ENCODE assay signal across 11 cellular contexts in genomic region chr5:139761501-139761900, GRCh38. TPM values are rescaled to one million over a fixed set of nuclear protein-coding genes. Genes with fewer than 3 reads are reported as not detected.
"Had no signal": no experiment of that assay in that cellular context is flagged by ENCODE, and none has a peak within 500 bp of the region (broad histone marks: within the 10 kb centered on the region; RNA-seq: fewer than 3 reads in every experiment).

No MANE protein-coding gene starts in this region.

- H3K9me3 Mint-ChIP-seq: stimulated activated naive B cell treated with anti-CD40 and anti-IgM and Interleukin-4, amounts not matched to agents 10 μg/mL and 1 μg/mL and 100 μg/mL, for 72 hours had no signal

- H3K4me3 Mint-ChIP-seq: activated naive CD8-positive, alpha-beta T cell; stimulated activated naive B cell treated with anti-CD40 and anti-IgM and Interleukin-4, amounts not matched to agents 10 μg/mL and 1 μg/mL and 100 μg/mL, for 72 hours had no signal

- H3K79me2 ChIP-seq: parathyroid adenoma had no signal

- H3K9me3 ChIP-seq: colonic mucosa had no signal

- H3K36me3 ChIP-seq: colonic mucosa had no signal

- H3K27ac Mint-ChIP-seq: activated naive CD8-positive, alpha-beta T cell; stimulated activated naive B cell treated with anti-CD40 and anti-IgM and Interleukin-4, amounts not matched to agents 10 μg/mL and 1 μg/mL and 100 μg/mL, for 72 hours had no signal

- ATAC-seq: left lobe of liver; stimulated activated naive B cell treated with anti-CD40 and anti-IgM and Interleukin-4, amounts not matched to agents 10 μg/mL and 1 μg/mL and 100 μg/mL, for 72 hours had no signal

- H2AFZ ChIP-seq: parathyroid adenoma had no signal

- H3K4me1 ChIP-seq: colonic mucosa, parathyroid adenoma had no signal

- H3K4me3 ChIP-seq: colonic mucosa had no signal

- H3K36me3 Mint-ChIP-seq: activated naive CD8-positive, alpha-beta T cell; stimulated activated naive B cell treated with anti-CD40 and anti-IgM and Interleukin-4, amounts not matched to agents 10 μg/mL and 1 μg/mL and 100 μg/mL, for 72 hours had no signal

- H3K9ac ChIP-seq: parathyroid adenoma had no signal

- DNase-seq: activated CD4-positive, alpha-beta T cell treated with anti-CD3 and anti-CD28 coated beads, Interleukin-2, amount 50 U/mL, for 1 hour; activated CD4-positive, CD25-positive, alpha-beta regulatory T cell treated with anti-CD3 and anti-CD28 coated beads, Interleukin-2, amount 50 U/mL, for 72 hours; activated gamma-delta T cell treated with Interleukin-2 at 50 U/mL for 16 hours; colonic mucosa; erythroblast; head of caudate nucleus; stimulated activated naive B cell treated with anti-CD40 and anti-IgM and Interleukin-4, amounts not matched to agents 10 μg/mL and 1 μg/mL and 100 μg/mL, for 72 hours had no signal

- H3K27ac ChIP-seq: colonic mucosa, parathyroid adenoma had no signal

RNA-seq across cellular contexts. Expression of gene PSD2, which starts 34.1 kb away (rescaled TPM):
- polyA plus RNA-seq: keratinocyte had no signal
